ENCODE assay signal across 13 cellular contexts in genomic region chrX:42519666-42520231, GRCh38.
DNase-seq lines count a peak whose midpoint lies in the region; ATAC-seq and TF ChIP-seq lines count a peak whose summit lies in the region.
"Had no signal": no experiment of that assay in that cellular context is flagged by ENCODE, and none has a peak within 500 bp of the region (broad histone marks: within the 10 kb centered on the region; RNA-seq: fewer than 3 reads in every experiment).

No MANE protein-coding gene starts in this region.

- no peaks in the 10 kb centered on the region for H3K36me3 ChIP-seq in hepatocyte (replicated peaks; ENCODE audit: insufficient read depth, low read depth)

- no peak overlapping the region for H3K4me2 ChIP-seq in hepatocyte

- H3K27ac ChIP-seq in hepatocyte: no peak overlapping the region

- ATAC-seq in GM21576 (IDR thresholded peaks at IDR 0.05; ENCODE audit: unreplicated experiment) (no peak), HG03097 (IDR thresholded peaks at IDR 0.05; ENCODE audit: low FRiP score, unreplicated experiment) (no peak)
- ATAC-seq: naive thymus-derived CD8-positive, alpha-beta T cell had no signal

- H3K9me3 ChIP-seq in hepatocyte (ENCODE audit: low read depth): no peaks in the 10 kb centered on the region

- no peak overlapping the region for H3K4me3 ChIP-seq in AG09309 (ENCODE audit: control insufficient read depth, low read depth, low read length)
- H3K4me3 ChIP-seq in HFF-Myc (replicated peaks; ENCODE audit: low read depth, low read length): no peak overlapping the region
- no peak overlapping the region for H3K4me3 ChIP-seq in hepatocyte

- DNase-seq in AG09309 (ENCODE audit: low read depth): peak; percentile 17
- DNase-seq in HFF-Myc (ENCODE audit: extremely low read depth, low read depth): peak; percentile 9
- DNase-seq in amniotic epithelial cell (ENCODE audit: low read depth): peak; percentile 2
- DNase-seq in hepatocyte (ENCODE audit: low spot score): peak; percentile 43
- DNase-seq in midbrain (lab: John Stamatoyannopoulos, UW): no peak
- no peak for DNase-seq in SKM-1 treated with dmso at 0.1 percent for 144 hours (lab: John Stamatoyannopoulos, UW; ENCODE audit: unreplicated experiment)
- DNase-seq: activated CD4-positive, alpha-beta T cell treated with anti-CD3 and anti-CD28 coated beads for 48 hours; activated naive CD4-positive, alpha-beta T cell treated with Interleukin-2 at 50 U/mL for 16 hours; CD8-positive, alpha-beta memory T cell; effector memory CD4-positive, alpha-beta T cell; naive thymus-derived CD8-positive, alpha-beta T cell had no signal

- no peaks in the 10 kb centered on the region for H4K20me1 ChIP-seq in hepatocyte (ENCODE audit: insufficient read depth, poor library complexity, severe bottlenecking)

- H2AFZ ChIP-seq in hepatocyte: no peak overlapping the region

- no peaks in the 10 kb centered on the region for H3K9me2 ChIP-seq in hepatocyte (replicated peaks; ENCODE audit: insufficient read depth)

- no peaks in the 10 kb centered on the region for H3K79me2 ChIP-seq in hepatocyte

- no peaks in the 10 kb centered on the region for H3K4me1 ChIP-seq in hepatocyte (ENCODE audit: insufficient read depth)

- WGBS in hepatocyte (ENCODE audit: low lambda C conversion rate, missing lambda C conversion rate): 95% methylated on average over 1 of the region's 1 CpG

- TF ChIP-seq CTCF in AG09309 (IDR thresholded peaks at IDR 0.05; ENCODE audit: control insufficient read depth, insufficient read depth, low read depth, low read length, missing control alignments) (no peak), HFF-Myc (IDR thresholded peaks at IDR 0.05; ENCODE audit: low read depth, low read length, missing control alignments) (peak; percentile 11), hepatocyte (IDR thresholded peaks at IDR 0.05; ENCODE audit: poor library complexity) (no peak)

- H3K27me3 ChIP-seq in hepatocyte: no peaks in the 10 kb centered on the region

Comparison
In these comparisons a context has a peak if more than half of its experiments do, and no peak if none do; other contexts are left out.
1. DNase-seq: peak in AG09309 (single experiment), HFF-Myc (single experiment), amniotic epithelial cell (single experiment) and hepatocyte (single experiment); none in midbrain (single experiment) and SKM-1 treated with dmso at 0.1 percent for 144 hours (single experiment).